In genomic region chr16:89268987-89269735, GRCh38 we compare ENCODE assay signal across 1 cellular context.
TF ChIP-seq lines count a peak whose summit lies in the region.

No MANE protein-coding gene starts in this region.

TF ChIP-seq in HepG2, 621 proteins besides CTCF, POLR2A, EP300 and RAD21 (continues in another document):
- TF ChIP-seq MEF2D (CRISPR knock-in tag; IDR thresholded peaks at IDR 0.05): no peak
- TF ChIP-seq TOPORS (CRISPR knock-in tag; IDR thresholded peaks at IDR 0.05): no peak
- TF ChIP-seq MBNL3 (CRISPR knock-in tag; conservative IDR thresholded peaks at IDR 0.05): no peak
- peak; percentile 49; the same call in 1 of the 2 replicates for TF ChIP-seq ZNF770 (CRISPR knock-in tag; IDR thresholded peaks at IDR 0.05)
- TF ChIP-seq YEATS4 (CRISPR knock-in tag; IDR thresholded peaks at IDR 0.05; ENCODE audit: borderline replicate concordance): no peak
- peak; percentile 43; the same call in 1 of the 2 replicates for TF ChIP-seq CEBPB (IDR thresholded peaks at IDR 0.05; ENCODE audit: borderline replicate concordance, low read depth, low read length)
- TF ChIP-seq TCF12 (IDR thresholded peaks at IDR 0.05): no peak
- TF ChIP-seq TCF12 (CRISPR knock-in tag; IDR thresholded peaks at IDR 0.05): no peak
- peak; percentile 58; the same call in 1 of the 2 replicates for TF ChIP-seq FOSL1 (CRISPR knock-in tag; IDR thresholded peaks at IDR 0.05; ENCODE audit: borderline replicate concordance)
- TF ChIP-seq ETV5 (CRISPR knock-in tag; IDR thresholded peaks at IDR 0.05; ENCODE audit: borderline replicate concordance): no peak
- no peak for TF ChIP-seq CCAR2 (optimal IDR thresholded peaks at IDR 0.05; ENCODE audit: low read depth, low read length)
- TF ChIP-seq SNAPC5 (CRISPR knock-in tag; IDR thresholded peaks at IDR 0.05; ENCODE audit: borderline replicate concordance): no peak
- TF ChIP-seq ZBTB1 (CRISPR knock-in tag; IDR thresholded peaks at IDR 0.05; ENCODE audit: borderline replicate concordance): no peak
- no peak for TF ChIP-seq FOXO4 (CRISPR knock-in tag; conservative IDR thresholded peaks at IDR 0.05)
- TF ChIP-seq ZHX1 (CRISPR knock-in tag; IDR thresholded peaks at IDR 0.05; ENCODE audit: low read depth): no peak
- TF ChIP-seq ZNF792 (CRISPR knock-in tag; IDR thresholded peaks at IDR 0.05): no peak
- TF ChIP-seq ZNF382 (CRISPR knock-in tag; IDR thresholded peaks at IDR 0.05; ENCODE audit: borderline replicate concordance): no peak
- TF ChIP-seq GFI1 (CRISPR knock-in tag; IDR thresholded peaks at IDR 0.05; ENCODE audit: borderline replicate concordance): no peak
- no peak for TF ChIP-seq PCBP1 (IDR thresholded peaks at IDR 0.05; ENCODE audit: borderline replicate concordance, low read depth, low read length)
- peak; percentile 90 for TF ChIP-seq FOSL2 (CRISPR knock-in tag; IDR thresholded peaks at IDR 0.05)
- no peak for TF ChIP-seq MTF1 (CRISPR knock-in tag; IDR thresholded peaks at IDR 0.05)
- no peak for TF ChIP-seq FUBP1 (CRISPR knock-in tag; IDR thresholded peaks at IDR 0.05; ENCODE audit: borderline replicate concordance)
- no peak for TF ChIP-seq ZBTB34 (CRISPR knock-in tag; IDR thresholded peaks at IDR 0.05)
- TF ChIP-seq ZBTB4 (CRISPR knock-in tag; IDR thresholded peaks at IDR 0.05; ENCODE audit: borderline replicate concordance): no peak
- no peak for TF ChIP-seq ZNF451 (CRISPR knock-in tag; IDR thresholded peaks at IDR 0.05)
- TF ChIP-seq ZNF274 (CRISPR knock-in tag; IDR thresholded peaks at IDR 0.05): no peak
- TF ChIP-seq ZNF10 (CRISPR knock-in tag; IDR thresholded peaks at IDR 0.05; ENCODE audit: borderline replicate concordance, low read depth): no peak
- no peak for TF ChIP-seq CENPX (CRISPR knock-in tag; IDR thresholded peaks at IDR 0.05)
- no peak for TF ChIP-seq EED (CRISPR knock-in tag; IDR thresholded peaks at IDR 0.05)
- no peak for TF ChIP-seq E2F5 (CRISPR knock-in tag; conservative IDR thresholded peaks at IDR 0.05)
- TF ChIP-seq HOXA5 (CRISPR knock-in tag; IDR thresholded peaks at IDR 0.05): no peak
- TF ChIP-seq ZNF225 (CRISPR knock-in tag; IDR thresholded peaks at IDR 0.05): no peak
- TF ChIP-seq NFE2L1 (CRISPR knock-in tag; IDR thresholded peaks at IDR 0.05; ENCODE audit: borderline replicate concordance): no peak
- no peak for TF ChIP-seq KDM2A (CRISPR knock-in tag; IDR thresholded peaks at IDR 0.05; ENCODE audit: borderline replicate concordance, low read depth)
- TF ChIP-seq POLR2AphosphoS5 (IDR thresholded peaks at IDR 0.05; ENCODE audit: low read depth, low read length): no peak
- TF ChIP-seq ZNF383 (CRISPR knock-in tag; IDR thresholded peaks at IDR 0.05; ENCODE audit: borderline replicate concordance): no peak
- no peak for TF ChIP-seq ZNF780A (CRISPR knock-in tag; IDR thresholded peaks at IDR 0.05)
- TF ChIP-seq AGO1 (IDR thresholded peaks at IDR 0.05; ENCODE audit: low read depth, low read length, poor library complexity, severe bottlenecking): no peak
- TF ChIP-seq ZNF597 (CRISPR knock-in tag; IDR thresholded peaks at IDR 0.05): no peak
- no peak for TF ChIP-seq DR1 (CRISPR knock-in tag; IDR thresholded peaks at IDR 0.05)
- TF ChIP-seq JUND (CRISPR knock-in tag; IDR thresholded peaks at IDR 0.05): 0 out of 2 replicates have a peak, but pooled peaks have one; percentile 34
- no peak for TF ChIP-seq ZNF616 (CRISPR knock-in tag; IDR thresholded peaks at IDR 0.05; ENCODE audit: low read depth)
- TF ChIP-seq RFX1 (IDR thresholded peaks at IDR 0.05): no peak
- no peak for TF ChIP-seq BATF2 (CRISPR knock-in tag; IDR thresholded peaks at IDR 0.05)
- no peak for TF ChIP-seq ZBTB42 (CRISPR knock-in tag; IDR thresholded peaks at IDR 0.05)
- TF ChIP-seq ZNF724P (CRISPR knock-in tag; IDR thresholded peaks at IDR 0.05; ENCODE audit: borderline replicate concordance): no peak
- TF ChIP-seq ZNF224 (CRISPR knock-in tag; IDR thresholded peaks at IDR 0.05): no peak
- TF ChIP-seq NR2F2 (IDR thresholded peaks at IDR 0.05; ENCODE audit: borderline replicate concordance, low read depth): no peak
- peak; percentile 70 for TF ChIP-seq NR2F6 (IDR thresholded peaks at IDR 0.05)
- peak; percentile 58; the same call in 1 of the 2 replicates for TF ChIP-seq NR2F6 (CRISPR knock-in tag; IDR thresholded peaks at IDR 0.05)
- TF ChIP-seq JARID2 (CRISPR knock-in tag; IDR thresholded peaks at IDR 0.05; ENCODE audit: insufficient replicate concordance): no peak
- TF ChIP-seq ZBTB21 (CRISPR knock-in tag; IDR thresholded peaks at IDR 0.05): no peak
- no peak for TF ChIP-seq HCFC1 (IDR thresholded peaks at IDR 0.05; ENCODE audit: low read depth, low read length)
- peak; percentile 65 to 79; a peak in 3 of 4 replicates for TF ChIP-seq NR2F1 (CRISPR knock-in tag; IDR thresholded peaks at IDR 0.05)
- TF ChIP-seq SMAD9 (CRISPR knock-in tag; IDR thresholded peaks at IDR 0.05): no peak
- TF ChIP-seq ZNF737 (CRISPR knock-in tag; IDR thresholded peaks at IDR 0.05; ENCODE audit: borderline replicate concordance): no peak
- no peak for TF ChIP-seq ZNF253 (CRISPR knock-in tag; IDR thresholded peaks at IDR 0.05; ENCODE audit: borderline replicate concordance)
